In the genomic region with DNA sequence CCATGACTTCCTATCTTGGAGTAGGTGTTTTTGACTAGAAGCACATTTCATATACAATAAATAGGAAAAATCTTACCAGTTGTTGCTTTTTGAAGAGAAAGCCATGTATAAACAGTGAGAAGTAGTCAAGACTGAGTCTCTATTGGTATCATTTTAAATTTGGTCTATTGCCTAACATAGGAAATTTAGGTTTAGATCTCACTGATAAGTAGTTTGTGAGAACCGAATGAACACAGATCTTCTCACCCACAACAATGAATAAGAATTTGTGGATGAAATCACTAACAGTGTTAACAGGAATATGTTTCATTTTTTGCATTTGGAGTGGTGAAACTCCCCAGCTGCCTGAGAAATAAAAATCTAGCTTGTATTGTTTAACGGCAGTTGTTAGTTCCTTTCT, we compare ENCODE assay signal across 27 cellular contexts.
"Had no signal": no experiment of that assay in that cellular context is flagged by ENCODE, and none has a peak within 500 bp of the region (broad histone marks: within the 10 kb centered on the region; RNA-seq: fewer than 3 reads in every experiment).

No MANE protein-coding gene starts in this region.

- H3K27me3 ChIP-seq: ovary, right lobe of liver, sigmoid colon, stomach, suprapubic skin, testis, tibial artery, transverse colon, upper lobe of right lung, vagina had no signal

- H3K27ac ChIP-seq: ovary, parathyroid adenoma, psoas muscle, right lobe of liver, sigmoid colon, stomach, suprapubic skin, testis, tibial artery, transverse colon, upper lobe of right lung, vagina had no signal

- H2AFZ ChIP-seq: parathyroid adenoma had no signal

- H3K79me2 ChIP-seq: parathyroid adenoma had no signal

- H3K9ac ChIP-seq: parathyroid adenoma had no signal

- DNase-seq: naive thymus-derived CD8-positive, alpha-beta T cell; nephron progenitor cell; occipital lobe; ovary; psoas muscle; right cardiac atrium; right lobe of liver; sigmoid colon; stimulated activated CD4-positive, alpha-beta T cell treated with anti-CD3 and anti-CD28 coated beads, Interleukin-15, amount 100 ng/mL, for 24 hours; stimulated activated CD4-positive, alpha-beta T cell treated with anti-CD3 and anti-CD28 coated beads, Interleukin-2, amount 100 ng/mL, for 24 hours; stimulated activated CD4-positive, alpha-beta T cell treated with anti-CD3 and anti-CD28 coated beads, Interleukin-2, amount 100 ng/mL, for 48 hours; stimulated activated CD4-positive, alpha-beta T cell treated with anti-CD3 and anti-CD28 coated beads, Interleukin-4, amount 100 ng/mL, for 24 hours; stimulated activated naive B cell treated with anti-CD40 and anti-IgM and Interleukin-4, amounts not matched to agents 10 μg/mL and 1 μg/mL and 100 μg/mL, for 72 hours; stimulated activated naive CD4-positive, alpha-beta T cell treated with Interleukin-2 at 50 U/mL for 16 hours; stomach; testis; tibial artery; transverse colon; upper lobe of right lung had no signal

- H3K36me3 Mint-ChIP-seq: stimulated activated effector memory CD8-positive, alpha-beta T cell treated with anti-CD3 and anti-CD28 coated beads, Interleukin-12 subunit alpha, Interleukin-12 subunit beta, amount 100 ng/mL, for 72 hours; type B pancreatic cell had no signal

- H3K4me3 ChIP-seq: ovary, psoas muscle, right lobe of liver, sigmoid colon, stomach, suprapubic skin, testis, tibial artery, transverse colon, upper lobe of right lung, vagina had no signal

- H3K4me1 Mint-ChIP-seq: stimulated activated effector memory CD8-positive, alpha-beta T cell treated with anti-CD3 and anti-CD28 coated beads, Interleukin-12 subunit alpha, Interleukin-12 subunit beta, amount 100 ng/mL, for 72 hours; stimulated activated naive B cell treated with anti-CD40 and anti-IgM and Interleukin-4, amounts not matched to agents 10 μg/mL and 1 μg/mL and 100 μg/mL, for 72 hours had no signal

- H3K9me3 Mint-ChIP-seq: neural crest cell; stimulated activated effector memory CD8-positive, alpha-beta T cell treated with anti-CD3 and anti-CD28 coated beads, Interleukin-12 subunit alpha, Interleukin-12 subunit beta, amount 100 ng/mL, for 72 hours; type B pancreatic cell had no signal

- H3K27ac Mint-ChIP-seq: naive thymus-derived CD8-positive, alpha-beta T cell; nephron progenitor cell; progenitor cell of endocrine pancreas; stimulated activated effector memory CD8-positive, alpha-beta T cell treated with anti-CD3 and anti-CD28 coated beads, Interleukin-12 subunit alpha, Interleukin-12 subunit beta, amount 100 ng/mL, for 72 hours; stimulated activated naive B cell treated with anti-CD40 and anti-IgM and Interleukin-4, amounts not matched to agents 10 μg/mL and 1 μg/mL and 100 μg/mL, for 72 hours; stimulated activated naive CD8-positive, alpha-beta T cell treated with anti-CD3 and anti-CD28 coated beads, Interleukin-15, Interleukin-2, amounts not matched to agents 100 ng/mL and 50 ng/mL, for 24 hours; type B pancreatic cell had no signal

- ATAC-seq: naive thymus-derived CD8-positive, alpha-beta T cell; psoas muscle; right cardiac atrium; right lobe of liver; stimulated activated effector memory CD8-positive, alpha-beta T cell treated with anti-CD3 and anti-CD28 coated beads, Interleukin-12 subunit alpha, Interleukin-12 subunit beta, amount 100 ng/mL, for 72 hours; stimulated activated naive B cell treated with anti-CD40 and anti-IgM and Interleukin-4, amounts not matched to agents 10 μg/mL and 1 μg/mL and 100 μg/mL, for 72 hours; upper lobe of right lung had no signal

- H3K27me3 Mint-ChIP-seq: naive thymus-derived CD8-positive, alpha-beta T cell; progenitor cell of endocrine pancreas; stimulated activated naive B cell treated with anti-CD40 and anti-IgM and Interleukin-4, amounts not matched to agents 10 μg/mL and 1 μg/mL and 100 μg/mL, for 72 hours; stimulated activated naive CD8-positive, alpha-beta T cell treated with anti-CD3 and anti-CD28 coated beads, Interleukin-15, Interleukin-2, amounts not matched to agents 100 ng/mL and 50 ng/mL, for 24 hours; type B pancreatic cell had no signal

- H3K36me3 ChIP-seq: ovary, right lobe of liver, sigmoid colon, stomach, suprapubic skin, tibial artery, transverse colon, upper lobe of right lung, vagina had no signal

- H3K4me1 ChIP-seq: parathyroid adenoma, psoas muscle, right lobe of liver, sigmoid colon, stomach, suprapubic skin, testis, tibial artery, transverse colon, upper lobe of right lung, vagina had no signal

- H3K9me3 ChIP-seq: ovary, psoas muscle, right lobe of liver, sigmoid colon, stomach, suprapubic skin, testis, tibial artery, transverse colon, upper lobe of right lung, vagina had no signal

- H3K4me3 Mint-ChIP-seq: naive thymus-derived CD8-positive, alpha-beta T cell; nephron progenitor cell; neural crest cell; stimulated activated effector memory CD8-positive, alpha-beta T cell treated with anti-CD3 and anti-CD28 coated beads, Interleukin-12 subunit alpha, Interleukin-12 subunit beta, amount 100 ng/mL, for 72 hours; stimulated activated naive B cell treated with anti-CD40 and anti-IgM and Interleukin-4, amounts not matched to agents 10 μg/mL and 1 μg/mL and 100 μg/mL, for 72 hours; stimulated activated naive CD8-positive, alpha-beta T cell treated with anti-CD3 and anti-CD28 coated beads, Interleukin-15, Interleukin-2, amounts not matched to agents 100 ng/mL and 50 ng/mL, for 24 hours; type B pancreatic cell had no signal
